In genomic region chr17:82232322-82232785, GRCh38 we compare ENCODE assay signal across 9 cellular contexts. TPM values are rescaled to one million over a fixed set of nuclear protein-coding genes. Genes with fewer than 3 reads are reported as not detected.
DNase-seq lines count a peak whose midpoint lies in the region; ATAC-seq and TF ChIP-seq lines count a peak whose summit lies in the region.
"Had no signal": no experiment of that assay in that cellular context is flagged by ENCODE, and none has a peak within 500 bp of the region (broad histone marks: within the 10 kb centered on the region; RNA-seq: fewer than 3 reads in every experiment).

No MANE protein-coding gene starts in this region.

- 72 to 79% (median 76%) methylated on average over 11 to 20 of the region's 20 CpGs for WGBS in heart left ventricle, 4 donors

- DNase-seq in heart left ventricle: no peak
- DNase-seq in cardiac septum (ENCODE audit: low spot score): no peak
- no peak for DNase-seq in effector memory CD4-positive, alpha-beta T cell
- DNase-seq in vagina (ENCODE audit: extremely low spot score in 2 of 2): no peak
- no peak for DNase-seq in foreskin keratinocyte
- DNase-seq: activated CD4-positive, alpha-beta T cell treated with anti-CD3 and anti-CD28 coated beads, Interleukin-2, amount 50 U/mL, for 1 hour had no signal

- TF ChIP-seq POLR2A in heart left ventricle (IDR thresholded peaks at IDR 0.05): no peak
- no peak for TF ChIP-seq POLR2A in vagina (IDR thresholded peaks at IDR 0.05)

- intact Hi-C loops in heart left ventricle (cut with DNase I): loop anchor here in 4 of 10 donors (5.0 to 10.0 kb wide), 3 partner anchors 60 to 92 kb away; no protein-coding TSS in a partner anchor
- intact Hi-C loops in cardiac septum (cut with DNase I): no loop called here
- intact Hi-C loops in vagina (cut with DNase I): no loop called here

- peak overlapping the region in 10 of 12 donors; percentile 59 to 93 (median 74) for H3K4me3 ChIP-seq in heart left ventricle
- H3K4me3 ChIP-seq in effector memory CD4-positive, alpha-beta T cell (ENCODE audit: insufficient read depth, low read depth, low read length, poor library complexity, severe bottlenecking): no peak overlapping the region
- peak overlapping the region; percentile 68 for H3K4me3 ChIP-seq in mononuclear cell (ENCODE audit: low read length)
- peak overlapping the region; percentile 62 to 63 for H3K4me3 ChIP-seq in vagina

- H3K27ac ChIP-seq in heart left ventricle: peak overlapping the region in 11 of 12 donors; percentile 85 to 99 (median 92)
- H3K27ac ChIP-seq in effector memory CD4-positive, alpha-beta T cell (ENCODE audit: insufficient read depth, low read length, poor library complexity, severe bottlenecking): peak overlapping the region; percentile 45
- peak overlapping the region; percentile 93 for H3K27ac ChIP-seq in vagina
- no peak overlapping the region for H3K27ac ChIP-seq in foreskin keratinocyte

- H3K27me3 ChIP-seq in heart left ventricle (peaks cover 0 to 6% (median 0%) of the 10 kb centered on the region in 9 donors), mononuclear cell (ENCODE audit: insufficient read depth, low read length) (no peaks in the 10 kb centered on the region), vagina (no peaks in the 10 kb centered on the region), foreskin keratinocyte (no peaks in the 10 kb centered on the region)
- no peaks in the 10 kb centered on the region for H3K27me3 ChIP-seq in effector memory CD4-positive, alpha-beta T cell (replicated peaks; ENCODE audit: control insufficient read depth, insufficient read depth, low read length, poor library complexity, severe bottlenecking)

- no peak for TF ChIP-seq CTCF in heart left ventricle (IDR thresholded peaks at IDR 0.05)
- TF ChIP-seq CTCF in vagina (IDR thresholded peaks at IDR 0.05): no peak
- TF ChIP-seq CTCF in foreskin keratinocyte (conservative IDR thresholded peaks at IDR 0.05): no peak

- H3K4me1 ChIP-seq in heart left ventricle (peaks cover 6 to 81% (median 43%) of the 10 kb centered on the region in 12 donors), mononuclear cell (ENCODE audit: insufficient read depth, low read length) (peaks cover 91% of the 10 kb centered on the region), vagina (peaks cover 71% of the 10 kb centered on the region), foreskin keratinocyte (no peaks in the 10 kb centered on the region)
- H3K4me1 ChIP-seq in effector memory CD4-positive, alpha-beta T cell (ENCODE audit: control insufficient read depth, insufficient read depth, low read length, poor library complexity, severe bottlenecking): peaks cover 48% of the 10 kb centered on the region

- H3K36me3 ChIP-seq in heart left ventricle: peaks cover 0 to 19% (median 5%) of the 10 kb centered on the region in 9 donors
- no peaks in the 10 kb centered on the region for H3K36me3 ChIP-seq in effector memory CD4-positive, alpha-beta T cell (ENCODE audit: control insufficient read depth, insufficient read depth, low read length)
- H3K36me3 ChIP-seq in vagina: no peaks in the 10 kb centered on the region

- no peak for ATAC-seq in heart left ventricle
- ATAC-seq in GM19452 (IDR thresholded peaks at IDR 0.05; ENCODE audit: unreplicated experiment): no peak
- ATAC-seq in foreskin keratinocyte: no peak
- ATAC-seq in GM21528 (IDR thresholded peaks at IDR 0.05; ENCODE audit: low FRiP score, unreplicated experiment): no peak

- no peaks in the 10 kb centered on the region for H3K9me3 ChIP-seq in heart left ventricle
- no peaks in the 10 kb centered on the region for H3K9me3 ChIP-seq in effector memory CD4-positive, alpha-beta T cell (ENCODE audit: control insufficient read depth, low read length)
- H3K9me3 ChIP-seq in mononuclear cell (ENCODE audit: low read depth, low read length): no peaks in the 10 kb centered on the region
- no peaks in the 10 kb centered on the region for H3K9me3 ChIP-seq in vagina

RNA-seq across cellular contexts. Expression of gene SLC16A3, which starts 3.5 kb away (rescaled TPM):
- total RNA-seq in heart left ventricle (10 to 100 TPM in 5 of 9 donors, 1 to 10 TPM in 4; 6.5 to 56.0 (median 12.9) TPM), cardiac septum (20.7 TPM), mononuclear cell (105 TPM), vagina (21.1 TPM), foreskin keratinocyte (40.9 and 44.3 TPM in 2 replicates)
- polyA plus RNA-seq in heart left ventricle (10 to 100 TPM in 1 of 2 donors, 1 to 10 TPM in 1; 8.3 to 33.9 TPM), foreskin keratinocyte (47.5 and 54.7 TPM in 2 replicates)

RNA-seq across cellular contexts. Expression of gene CCDC57, which starts 19.7 kb away (rescaled TPM):
- total RNA-seq in heart left ventricle (10 to 100 TPM in 5 of 9 donors, 1 to 10 TPM in 4; 4.3 to 17.6 (median 10.7) TPM), cardiac septum (10.6 TPM), mononuclear cell (36.6 TPM), vagina (26.5 TPM), foreskin keratinocyte (19.5 TPM in 2 replicates)
- polyA plus RNA-seq in heart left ventricle (1 to 10 TPM; 8.7 to 9.5 TPM), foreskin keratinocyte (17.9 and 18.3 TPM in 2 replicates)

RNA-seq across cellular contexts. Expression of gene CSNK1D, which starts 41.1 kb away (rescaled TPM):
- total RNA-seq in heart left ventricle (10 to 100 TPM; 38.4 to 83.9 (median 66.1) TPM), cardiac septum (80.9 TPM), mononuclear cell (89.3 TPM), vagina (67.8 TPM), foreskin keratinocyte (57.7 and 62.8 TPM in 2 replicates)
- polyA plus RNA-seq in heart left ventricle (10 to 100 TPM; 47.5 to 88.1 TPM), foreskin keratinocyte (75.6 and 81.9 TPM in 2 replicates)
